37 cellular contexts compared by ENCODE assay signal in the genomic region with DNA sequence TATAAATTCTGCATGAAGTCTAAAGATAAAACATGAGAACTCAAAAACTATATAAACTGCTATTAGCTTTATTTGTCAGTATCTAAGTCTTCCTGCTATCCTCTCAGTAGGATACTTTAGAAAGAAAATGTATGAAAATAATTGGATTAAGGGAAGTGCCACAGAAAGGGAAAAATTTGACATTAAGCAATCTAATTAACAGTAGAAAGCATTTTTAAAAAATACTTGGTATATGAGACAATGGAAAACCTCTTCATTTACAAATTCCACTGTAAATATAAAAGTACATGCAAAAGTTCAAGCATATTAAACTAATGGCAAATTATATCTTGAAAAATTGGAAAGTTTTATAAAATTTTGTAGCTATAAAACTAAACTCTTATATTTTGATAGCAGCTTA.
"Had no signal": no experiment of that assay in that cellular context is flagged by ENCODE, and none has a peak within 500 bp of the region (broad histone marks: within the 10 kb centered on the region; RNA-seq: fewer than 3 reads in every experiment).

No MANE protein-coding gene starts in this region.

- FAIRE-seq: bronchial epithelial cell had no signal

- H3K4me1 ChIP-seq: Peyer's patch, SJSA1 had no signal

- DNase-seq: activated CD4-positive, alpha-beta memory T cell treated with anti-CD3 and anti-CD28 coated beads, Interleukin-2, amount 10 ng/mL, durations not matched to agents 7 days and 5 days; activated CD4-positive, alpha-beta T cell treated with anti-CD3 and anti-CD28 coated beads for 1 hour; activated CD4-positive, alpha-beta T cell treated with anti-CD3 and anti-CD28 coated beads for 48 hours; activated CD4-positive, CD25-positive, alpha-beta regulatory T cell; activated CD8-positive, alpha-beta memory T cell treated with anti-CD3 and anti-CD28 coated beads for 24 hours; activated CD8-positive, alpha-beta memory T cell treated with anti-CD3 and anti-CD28 coated beads, Interleukin-2, amount 10 ng/mL, durations not matched to agents 7 days and 5 days; activated CD8-positive, alpha-beta memory T cell treated with anti-CD3 and anti-CD28 coated beads, Interleukin-2, amount 50 U/mL, for 48 hours; activated effector memory CD4-positive, alpha-beta T cell treated with Interleukin-2 at 50 U/mL for 16 hours; activated naive CD4-positive, alpha-beta T cell treated with anti-CD3 and anti-CD28 coated beads, Interleukin-2, amount 10 ng/mL, durations not matched to agents 7 days and 5 days; activated naive CD8-positive, alpha-beta T cell treated with anti-CD3 and anti-CD28 coated beads, Interleukin-2, amount 50 U/mL, for 24 hours; activated T-cell treated with anti-CD3 and anti-CD28 coated beads, Interleukin-2, amount 50 U/mL, for 48 hours; anterior cingulate cortex; caudate nucleus; Kasumi-1; KBM-7; MM.1S; MV-4-11; NCI-H1092; NCI-H1436 treated with DMSO at 0.1 percent for 48 hours; NCI-H187; NCI-H2029 treated with DMSO at 0.1 percent for 48 hours; NCI-H2107; NCI-H2171; NCI-H2227 treated with DMSO at 0.1 percent for 48 hours; NCI-H446 treated with DMSO at 0.1 percent for 48 hours; NCI-H524; NCI-H82; Peyer's patch; RPMI8226; SHP77 treated with DMSO at 0.1 percent for 48 hours; SW 1271; T-helper 1 cell; T-helper 2 cell; T-helper 9 cell; WERI-Rb-1 had no signal

- H3K36me3 ChIP-seq: Peyer's patch, SJSA1, WERI-Rb-1 had no signal

- H3K9me3 ChIP-seq: Peyer's patch, SJSA1 had no signal

- H3K4me3 ChIP-seq: Peyer's patch, SJSA1 had no signal

- ATAC-seq: activated CD8-positive, alpha-beta memory T cell treated with anti-CD3 and anti-CD28 coated beads, Interleukin-2, amount 10 ng/mL, durations not matched to agents 7 days and 5 days; activated naive CD8-positive, alpha-beta T cell treated with anti-CD3 and anti-CD28 coated beads, Interleukin-2, amount 50 U/mL, for 24 hours had no signal

- H3K27me3 ChIP-seq: Peyer's patch, SJSA1 had no signal

- H3K27ac ChIP-seq: Peyer's patch, SJSA1, WERI-Rb-1 had no signal
